ENCODE assay signal across 17 cellular contexts in the genomic region with DNA sequence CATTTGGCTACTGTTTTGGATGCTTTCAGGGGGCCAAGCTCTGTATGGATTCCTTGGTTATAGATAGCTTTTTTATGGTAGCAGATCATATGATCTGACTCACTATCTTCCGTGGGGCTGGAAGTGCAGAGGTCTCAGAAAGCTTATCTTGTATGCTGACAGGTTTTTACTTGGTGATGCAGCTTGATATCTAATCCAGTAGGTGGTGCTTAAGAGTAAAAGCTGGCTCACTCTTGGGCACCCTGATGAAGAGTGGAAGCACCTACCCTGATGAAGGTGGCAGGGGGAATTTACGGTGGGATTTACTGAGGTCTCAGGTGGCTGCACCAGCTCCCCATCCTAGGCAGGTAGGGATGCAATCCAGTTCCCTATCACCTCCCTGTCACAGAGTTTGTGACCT.
"Had no signal": no experiment of that assay in that cellular context is flagged by ENCODE, and none has a peak within 500 bp of the region (broad histone marks: within the 10 kb centered on the region; RNA-seq: fewer than 3 reads in every experiment).

No MANE protein-coding gene starts in this region.

- H3K4me3 ChIP-seq: gastroesophageal sphincter, heart right ventricle, pancreas, sigmoid colon, stomach, testis, upper lobe of right lung had no signal

- ATAC-seq: effector memory CD8-positive, alpha-beta T cell; gastroesophageal sphincter; heart right ventricle; pancreas; upper lobe of right lung had no signal

- H3K27ac ChIP-seq: epithelial cell of prostate, gastroesophageal sphincter, heart right ventricle, pancreas, sigmoid colon, stomach, testis, upper lobe of right lung had no signal

- H3K9me3 ChIP-seq: pancreas, testis had no signal

- H3K36me3 ChIP-seq: gastroesophageal sphincter, heart right ventricle, pancreas, sigmoid colon, stomach, upper lobe of right lung had no signal

- H3K4me1 ChIP-seq: gastroesophageal sphincter, heart right ventricle, pancreas, sigmoid colon, stomach, testis, upper lobe of right lung had no signal

- H3K27me3 ChIP-seq: gastroesophageal sphincter, heart right ventricle, pancreas, sigmoid colon, stomach, testis, upper lobe of right lung had no signal

- DNase-seq: activated CD4-positive, alpha-beta T cell treated with anti-CD3 and anti-CD28 coated beads, Interleukin-2, amount 10 ng/mL, durations not matched to agents 24 days and 14 days; activated CD4-positive, CD25-positive, alpha-beta regulatory T cell; activated CD8-positive, alpha-beta memory T cell treated with anti-CD3 and anti-CD28 coated beads, Interleukin-2, amount 50 U/mL, for 48 hours; activated naive CD8-positive, alpha-beta T cell treated with anti-CD3 and anti-CD28 coated beads, Interleukin-2, amount 10 ng/mL, durations not matched to agents 7 days and 5 days; cerebellar nuclear complex; effector memory CD8-positive, alpha-beta T cell; heart right ventricle; islet precursor cell; naive B cell; pancreas; sigmoid colon; stimulated activated CD4-positive, alpha-beta T cell treated with anti-CD3 and anti-CD28 coated beads, Interleukin-1b, Interleukin-23, amount 100 ng/mL, for 48 hours; stomach; testis; upper lobe of right lung had no signal
